In genomic region chr7:151071032-151071866, GRCh38 we compare ENCODE assay signal across 27 cellular contexts.
"Had no signal": no experiment of that assay in that cellular context is flagged by ENCODE, and none has a peak within 500 bp of the region (broad histone marks: within the 10 kb centered on the region; RNA-seq: fewer than 3 reads in every experiment).

No MANE protein-coding gene starts in this region.

- FAIRE-seq: keratinocyte, pancreas, urothelium cell line had no signal

- H3K27me3 ChIP-seq: left lung, pancreas, suprapubic skin, tibial artery, upper lobe of right lung had no signal

- DNase-seq: hippocampal formation; left colon; midbrain; naive thymus-derived CD4-positive, alpha-beta T cell; nucleus accumbens; retina; right cardiac atrium; stimulated activated CD4-positive, alpha-beta T cell treated with anti-CD3 and anti-CD28 coated beads, Interleukin-12 subunit alpha, Interleukin-12 subunit beta, amount 100 ng/mL, for 4 hours; stimulated activated CD4-positive, alpha-beta T cell treated with anti-CD3 and anti-CD28 coated beads, Interleukin-15, amount 100 ng/mL, for 24 hours; stimulated activated CD4-positive, alpha-beta T cell treated with anti-CD3 and anti-CD28 coated beads, Interleukin-2, amount 100 ng/mL, for 24 hours; stimulated activated CD4-positive, alpha-beta T cell treated with anti-CD3 and anti-CD28 coated beads, Interleukin-4, amount 100 ng/mL, for 1 hour; stimulated activated naive CD4-positive, alpha-beta T cell; tibial artery; trophoblast cell; upper lobe of right lung had no signal

- H3K27ac ChIP-seq: left lung, pancreas, prostate gland, skin epidermis, suprapubic skin, thoracic aorta, tibial artery, upper lobe of right lung had no signal

- H3K9me3 ChIP-seq: left lung, mucosa of descending colon, pancreas, prostate gland, suprapubic skin, thoracic aorta, tibial artery, upper lobe of right lung had no signal

- H3K4me1 ChIP-seq: left lung, pancreas, prostate gland, suprapubic skin, tibial artery, upper lobe of right lung had no signal

- H3K4me3 ChIP-seq: left lung, lung, mucosa of descending colon, pancreas, prostate gland, skin epidermis, suprapubic skin, thoracic aorta, tibial artery, upper lobe of right lung had no signal

- ATAC-seq: left colon; left lung; naive thymus-derived CD4-positive, alpha-beta T cell; natural killer cell treated with Interleukin-12 subunit alpha and Interleukin-12 subunit beta and Interleukin-15 and Interleukin-18, amount 100 ng/mL, for 72 hours; pancreas; right cardiac atrium; sciatic nerve; upper lobe of right lung had no signal
